In the genomic region with DNA sequence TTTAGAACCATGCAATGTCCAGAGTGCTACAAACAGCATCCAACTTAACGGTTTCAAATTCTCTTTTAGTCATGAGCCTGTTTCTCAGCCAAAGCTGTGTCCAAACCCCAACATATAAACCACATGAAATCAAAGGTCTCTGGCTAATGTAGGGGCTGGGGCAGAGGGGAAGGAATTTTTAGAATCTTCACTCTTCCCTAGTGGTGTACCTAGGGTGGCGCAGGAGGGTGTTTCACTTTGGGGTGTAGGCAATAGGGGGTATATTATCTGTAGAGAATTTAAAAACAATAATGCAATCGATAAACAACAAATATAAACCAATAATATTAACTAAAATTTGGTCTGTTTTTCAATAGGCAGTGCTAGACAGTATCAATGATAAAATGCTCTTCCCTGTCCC, we compare ENCODE assay signal across 8 cellular contexts.
"Had no signal": no experiment of that assay in that cellular context is flagged by ENCODE, and none has a peak within 500 bp of the region (broad histone marks: within the 10 kb centered on the region; RNA-seq: fewer than 3 reads in every experiment).

No MANE protein-coding gene starts in this region.

- H3K4me1 Mint-ChIP-seq: H9 had no signal

- H3K4me1 ChIP-seq: HAP-1 had no signal

- DNase-seq: GM23248, GOT3, H7, H9, HCEC 1CT, HFFc6 had no signal

- H2AFZ ChIP-seq: GM23248 had no signal

- H3K27ac Mint-ChIP-seq: HFFc6 had no signal

- H3K9me3 Mint-ChIP-seq: H9 had no signal

- H3K4me3 ChIP-seq: GM23248, HAP-1 had no signal

- H3K9me3 ChIP-seq: HAP-1 had no signal

- H3K4me3 Mint-ChIP-seq: H9, HFFc6 had no signal

- H3K27ac ChIP-seq: GM23248 had no signal

- H3K36me3 ChIP-seq: HAP-1 had no signal

- ATAC-seq: HCT116 had no signal

- H3K9ac ChIP-seq: GM23248 had no signal
